7 cellular contexts compared by ENCODE assay signal in genomic region chr3:46866720-46867549, GRCh38. TPM values are rescaled to one million over a fixed set of nuclear protein-coding genes. Genes with fewer than 3 reads are reported as not detected.
DNase-seq lines count a peak whose midpoint lies in the region; ATAC-seq and TF ChIP-seq lines count a peak whose summit lies in the region.

No MANE protein-coding gene starts in this region.

- ATAC-seq in mucosa of descending colon (peak; percentile 72), HG03175 (IDR thresholded peaks at IDR 0.05; ENCODE audit: unreplicated experiment) (no peak)

- DNase-seq in NCI-H1092 treated with DMSO at 0.1 percent for 48 hours (lab: John Stamatoyannopoulos, UW) (peak; percentile 27), mucosa of descending colon (peak; percentile 76 to 90 (median 87))
- DNase-seq in activated CD8-positive, alpha-beta memory T cell treated with anti-CD3 and anti-CD28 coated beads for 24 hours: peak; percentile 95
- DNase-seq in effector memory CD4-positive, alpha-beta T cell: peak; percentile 41 to 70 (median 60)
- peak; percentile 58 to 90 for DNase-seq in stimulated activated CD8-positive, alpha-beta memory T cell treated with anti-CD3 and anti-CD28 coated beads, Interleukin-4, amount 100 ng/mL, for 4 hours (ENCODE audit: low read depth in 2 of 2, low spot score in 1 of 2)

- H3K4me1 ChIP-seq in effector memory CD4-positive, alpha-beta T cell (ENCODE audit: control insufficient read depth, insufficient read depth, low read length, poor library complexity, severe bottlenecking): no peaks in the 10 kb centered on the region
- no peaks in the 10 kb centered on the region for H3K4me1 ChIP-seq in mucosa of descending colon (ENCODE audit: low read depth)

- no peak overlapping the region for H3K4me3 ChIP-seq in effector memory CD4-positive, alpha-beta T cell (ENCODE audit: insufficient read depth, low read depth, low read length, poor library complexity, severe bottlenecking)
- H3K4me3 ChIP-seq in mucosa of descending colon: no peak overlapping the region

- TF ChIP-seq CTCF in GM12873 (IDR thresholded peaks at IDR 0.05; ENCODE audit: insufficient read depth, low read depth, low read length, missing control alignments) (peak; percentile 97), mucosa of descending colon (IDR thresholded peaks at IDR 0.05) (peak; percentile 75)

- H3K9me3 ChIP-seq in effector memory CD4-positive, alpha-beta T cell (ENCODE audit: control insufficient read depth, low read length): no peaks in the 10 kb centered on the region
- no peaks in the 10 kb centered on the region for H3K9me3 ChIP-seq in mucosa of descending colon

- intact Hi-C loops in mucosa of descending colon (cut with DNase I, micrococcal nuclease): no loop called here

- no peaks in the 10 kb centered on the region for H3K36me3 ChIP-seq in effector memory CD4-positive, alpha-beta T cell (ENCODE audit: control insufficient read depth, insufficient read depth, low read length)
- H3K36me3 ChIP-seq in mucosa of descending colon (ENCODE audit: low read depth): no peaks in the 10 kb centered on the region

- no peaks in the 10 kb centered on the region for H3K27me3 ChIP-seq in effector memory CD4-positive, alpha-beta T cell (replicated peaks; ENCODE audit: control insufficient read depth, insufficient read depth, low read length, poor library complexity, severe bottlenecking)

- no peak overlapping the region for H3K27ac ChIP-seq in effector memory CD4-positive, alpha-beta T cell (ENCODE audit: insufficient read depth, low read length, poor library complexity, severe bottlenecking)

RNA-seq across cellular contexts. Expression of gene MYL3, which starts 3.7 kb away (rescaled TPM):
- 1 to 10 TPM in 2 of 3 donors, under 1 TPM in 1; 0.32 to 3.1 (median 1.2) TPM for total RNA-seq in mucosa of descending colon

RNA-seq across cellular contexts. Expression of gene PTH1R, which starts 10.6 kb away (rescaled TPM):
- total RNA-seq in mucosa of descending colon: 1 to 10 TPM in 2 of 3 donors, under 1 TPM in 1; 0.87 to 4.6 (median 1.9) TPM

Comparison
In these comparisons a context has a peak if more than half of its experiments do, and no peak if none do; other contexts are left out.
1. DNase-seq: peak in every context shown above with its lines; median percentile 95 in activated CD8-positive, alpha-beta memory T cell treated with anti-CD3 and anti-CD28 coated beads for 24 hours; 87 in mucosa of descending colon; 74 in stimulated activated CD8-positive, alpha-beta memory T cell treated with anti-CD3 and anti-CD28 coated beads, Interleukin-4, amount 100 ng/mL, for 4 hours; 60 in effector memory CD4-positive, alpha-beta T cell; 27 in NCI-H1092 treated with DMSO at 0.1 percent for 48 hours.